ENCODE assay signal across 1 cellular context in the genomic region with DNA sequence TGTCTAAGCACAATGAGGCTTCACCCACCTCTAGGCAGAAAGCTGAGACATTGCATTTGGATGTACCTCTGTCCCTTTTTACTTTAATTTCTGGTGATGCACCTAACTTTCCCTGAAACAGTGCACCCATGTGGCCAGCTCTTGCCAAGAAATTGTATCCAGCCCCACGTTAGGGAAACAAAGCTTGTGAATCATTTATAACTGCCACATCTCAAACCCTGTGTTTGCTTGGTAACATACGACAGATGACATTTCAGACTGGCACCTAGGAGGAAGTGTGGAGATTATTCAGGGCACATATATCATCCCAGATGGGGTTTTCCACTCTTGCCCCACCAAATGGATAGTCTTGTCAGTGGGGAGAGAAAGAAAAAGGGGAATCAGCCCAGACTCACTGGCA.
TF ChIP-seq lines count a peak whose summit lies in the region.

No MANE protein-coding gene starts in this region.

TF ChIP-seq in WTC11, 78 proteins besides CTCF, POLR2A, EP300 and RAD21 (continued from another document):
- TF ChIP-seq, protein P1, sequence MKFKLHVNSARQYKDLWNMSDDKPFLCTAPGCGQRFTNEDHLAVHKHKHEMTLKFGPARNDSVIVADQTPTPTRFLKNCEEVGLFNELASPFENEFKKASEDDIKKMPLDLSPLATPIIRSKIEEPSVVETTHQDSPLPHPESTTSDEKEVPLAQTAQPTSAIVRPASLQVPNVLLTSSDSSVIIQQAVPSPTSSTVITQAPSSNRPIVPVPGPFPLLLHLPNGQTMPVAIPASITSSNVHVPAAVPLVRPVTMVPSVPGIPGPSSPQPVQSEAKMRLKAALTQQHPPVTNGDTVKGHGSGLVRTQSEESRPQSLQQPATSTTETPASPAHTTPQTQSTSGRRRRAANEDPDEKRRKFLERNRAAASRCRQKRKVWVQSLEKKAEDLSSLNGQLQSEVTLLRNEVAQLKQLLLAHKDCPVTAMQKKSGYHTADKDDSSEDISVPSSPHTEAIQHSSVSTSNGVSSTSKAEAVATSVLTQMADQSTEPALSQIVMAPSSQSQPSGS (CRISPR knock-in tag; IDR thresholded peaks at IDR 0.05; ENCODE audit: borderline replicate concordance, low read depth) = no peak
- TF ChIP-seq ZNF263 (CRISPR knock-in tag; IDR thresholded peaks at IDR 0.05; ENCODE audit: low read depth) = no peak
- TF ChIP-seq, protein P2, sequence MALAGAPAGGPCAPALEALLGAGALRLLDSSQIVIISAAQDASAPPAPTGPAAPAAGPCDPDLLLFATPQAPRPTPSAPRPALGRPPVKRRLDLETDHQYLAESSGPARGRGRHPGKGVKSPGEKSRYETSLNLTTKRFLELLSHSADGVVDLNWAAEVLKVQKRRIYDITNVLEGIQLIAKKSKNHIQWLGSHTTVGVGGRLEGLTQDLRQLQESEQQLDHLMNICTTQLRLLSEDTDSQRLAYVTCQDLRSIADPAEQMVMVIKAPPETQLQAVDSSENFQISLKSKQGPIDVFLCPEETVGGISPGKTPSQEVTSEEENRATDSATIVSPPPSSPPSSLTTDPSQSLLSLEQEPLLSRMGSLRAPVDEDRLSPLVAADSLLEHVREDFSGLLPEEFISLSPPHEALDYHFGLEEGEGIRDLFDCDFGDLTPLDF (CRISPR knock-in tag; IDR thresholded peaks at IDR 0.05) = no peak
- no peak for TF ChIP-seq NR3C1 (CRISPR knock-in tag; conservative IDR thresholded peaks at IDR 0.05; ENCODE audit: low read depth)
- TF ChIP-seq NR2C2 (CRISPR knock-in tag; IDR thresholded peaks at IDR 0.05) = no peak
- TF ChIP-seq NFYB (CRISPR knock-in tag; conservative IDR thresholded peaks at IDR 0.05; ENCODE audit: low read depth) = no peak
- TF ChIP-seq EMX1 (CRISPR knock-in tag; IDR thresholded peaks at IDR 0.05) = no peak
- TF ChIP-seq, protein P3, sequence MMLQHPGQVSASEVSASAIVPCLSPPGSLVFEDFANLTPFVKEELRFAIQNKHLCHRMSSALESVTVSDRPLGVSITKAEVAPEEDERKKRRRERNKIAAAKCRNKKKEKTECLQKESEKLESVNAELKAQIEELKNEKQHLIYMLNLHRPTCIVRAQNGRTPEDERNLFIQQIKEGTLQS (CRISPR knock-in tag; conservative IDR thresholded peaks at IDR 0.05) = no peak
- TF ChIP-seq NFE2L1 (CRISPR knock-in tag; IDR thresholded peaks at IDR 0.05) = no peak
- TF ChIP-seq GABPB1 (CRISPR knock-in tag; IDR thresholded peaks at IDR 0.05) = no peak
- no peak for TF ChIP-seq GRHL2 (CRISPR knock-in tag; IDR thresholded peaks at IDR 0.05; ENCODE audit: insufficient replicate concordance, severe bottlenecking)
- TF ChIP-seq, protein P4, sequence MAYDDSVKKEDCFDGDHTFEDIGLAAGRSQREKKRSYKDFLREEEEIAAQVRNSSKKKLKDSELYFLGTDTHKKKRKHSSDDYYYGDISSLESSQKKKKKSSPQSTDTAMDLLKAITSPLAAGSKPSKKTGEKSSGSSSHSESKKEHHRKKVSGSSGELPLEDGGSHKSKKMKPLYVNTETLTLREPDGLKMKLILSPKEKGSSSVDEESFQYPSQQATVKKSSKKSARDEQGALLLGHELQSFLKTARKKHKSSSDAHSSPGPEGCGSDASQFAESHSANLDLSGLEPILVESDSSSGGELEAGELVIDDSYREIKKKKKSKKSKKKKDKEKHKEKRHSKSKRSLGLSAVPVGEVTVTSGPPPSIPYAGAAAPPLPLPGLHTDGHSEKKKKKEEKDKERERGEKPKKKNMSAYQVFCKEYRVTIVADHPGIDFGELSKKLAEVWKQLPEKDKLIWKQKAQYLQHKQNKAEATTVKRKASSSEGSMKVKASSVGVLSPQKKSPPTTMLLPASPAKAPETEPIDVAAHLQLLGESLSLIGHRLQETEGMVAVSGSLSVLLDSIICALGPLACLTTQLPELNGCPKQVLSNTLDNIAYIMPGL (CRISPR knock-in tag; IDR thresholded peaks at IDR 0.05) = no peak
